ENCODE assay signal across 25 cellular contexts in the genomic region with DNA sequence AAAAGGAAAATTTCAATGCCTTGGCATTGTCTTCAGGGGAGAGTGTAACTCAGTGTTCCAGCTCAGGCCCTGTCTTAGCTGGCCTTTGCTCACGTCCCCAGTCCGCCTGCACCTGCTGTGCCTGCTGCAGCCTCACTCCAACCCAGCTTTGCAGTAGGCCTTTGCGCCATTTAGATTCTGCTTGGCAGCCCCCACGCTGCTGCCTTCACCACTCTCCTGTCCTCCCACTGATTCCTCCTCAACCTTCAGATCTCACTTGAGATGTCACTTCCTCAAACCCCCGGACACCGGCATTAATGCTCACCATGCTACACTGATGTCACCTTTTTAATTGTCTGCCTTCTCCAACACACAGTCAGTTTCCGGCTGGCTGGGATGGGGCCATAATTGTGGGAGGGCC.
"Had no signal": no experiment of that assay in that cellular context is flagged by ENCODE, and none has a peak within 500 bp of the region (broad histone marks: within the 10 kb centered on the region; RNA-seq: fewer than 3 reads in every experiment).

No MANE protein-coding gene starts in this region.

- H3K36me3 ChIP-seq: ascending aorta, breast epithelium, cardiac muscle cell, gastrocnemius medialis had no signal

- H3K27me3 ChIP-seq: ascending aorta, breast epithelium, cardiac muscle cell, foreskin keratinocyte, gastrocnemius medialis had no signal

- DNase-seq: activated CD4-positive, alpha-beta memory T cell treated with anti-CD3 and anti-CD28 coated beads, Interleukin-2, amount 10 ng/mL, durations not matched to agents 7 days and 5 days; activated CD4-positive, alpha-beta T cell treated with anti-CD3 and anti-CD28 coated beads for 1 hour; activated CD4-positive, alpha-beta T cell treated with anti-CD3 and anti-CD28 coated beads for 4 hours; activated CD4-positive, alpha-beta T cell treated with anti-CD3 and anti-CD28 coated beads, Interleukin-2, amount 10 ng/mL, durations not matched to agents 7 days and 5 days; activated CD4-positive, alpha-beta T cell treated with anti-CD3 and anti-CD28 coated beads, Interleukin-2, amount 50 U/mL, for 4 hours; activated CD8-positive, alpha-beta memory T cell treated with anti-CD3 and anti-CD28 coated beads, Interleukin-2, amount 50 U/mL, for 48 hours; activated gamma-delta T cell; activated naive CD4-positive, alpha-beta T cell; activated naive CD4-positive, alpha-beta T cell treated with anti-CD3 and anti-CD28 coated beads, Interleukin-2, amount 10 ng/mL, durations not matched to agents 7 days and 5 days; activated naive CD8-positive, alpha-beta T cell treated with anti-CD3 and anti-CD28 coated beads, Interleukin-2, amount 10 ng/mL, durations not matched to agents 7 days and 5 days; activated T-cell treated with anti-CD3 and anti-CD28 coated beads for 4 hours; activated T-cell treated with anti-CD3 and anti-CD28 coated beads, Interleukin-2, amount 50 U/mL, for 24 hours; activated T-cell treated with anti-CD3 and anti-CD28 coated beads, Interleukin-2, amount 50 U/mL, for 72 hours; dorsolateral prefrontal cortex; effector memory CD4-positive, alpha-beta T cell; endodermal cell; foreskin keratinocyte; gastrocnemius medialis; T-helper 2 cell had no signal

- H3K4me1 ChIP-seq: ascending aorta, breast epithelium, foreskin keratinocyte, gastrocnemius medialis had no signal

- H3K27ac ChIP-seq: ascending aorta, breast epithelium, cardiac muscle cell, coronary artery, dorsolateral prefrontal cortex, foreskin keratinocyte, gastrocnemius medialis had no signal

- H3K9me3 ChIP-seq: ascending aorta, breast epithelium, gastrocnemius medialis had no signal

- H3K4me3 ChIP-seq: ascending aorta, breast epithelium, cardiac muscle cell, coronary artery, dorsolateral prefrontal cortex, gastrocnemius medialis had no signal

- ATAC-seq: activated naive CD4-positive, alpha-beta T cell treated with anti-CD3 and anti-CD28 coated beads, Interleukin-2, amount 50 U/mL, for 72 hours; activated T-cell treated with anti-CD3 and anti-CD28 coated beads, Interleukin-2, amount 50 U/mL, for 72 hours; esophagus mucosa; foreskin keratinocyte; gastrocnemius medialis had no signal
